ENCODE assay signal across 13 cellular contexts in genomic region chr1:52550447-52550846, GRCh38. TPM values are rescaled to one million over a fixed set of nuclear protein-coding genes. Genes with fewer than 3 reads are reported as not detected.
DNase-seq lines count a peak whose midpoint lies in the region; ATAC-seq and TF ChIP-seq lines count a peak whose summit lies in the region.
"Had no signal": no experiment of that assay in that cellular context is flagged by ENCODE, and none has a peak within 500 bp of the region (broad histone marks: within the 10 kb centered on the region; RNA-seq: fewer than 3 reads in every experiment).

No MANE protein-coding gene starts in this region.

- peak overlapping the region; percentile 51 for H3K27ac Mint-ChIP-seq in CD4-positive, alpha-beta T cell
- H3K27ac Mint-ChIP-seq in activated naive CD8-positive, alpha-beta T cell treated with anti-CD3 and anti-CD28 coated beads for 36 hours, result peak overlapping the region; percentile 18
- H3K27ac Mint-ChIP-seq in nephron, result no peak overlapping the region

- no peak for TF ChIP-seq CTCF in CD4-positive, alpha-beta T cell (IDR thresholded peaks at IDR 0.05)
- TF ChIP-seq CTCF in HEK293 (tag by site-specific recombination; IDR thresholded peaks at IDR 0.05), result no peak
- TF ChIP-seq CTCF in nephron (IDR thresholded peaks at IDR 0.05; ENCODE audit: unreplicated experiment in 3 of 3), result no peak
- no peak for TF ChIP-seq CTCF in BE2C (IDR thresholded peaks at IDR 0.05; ENCODE audit: low read depth, low read length)

- peaks cover 2% of the 10 kb centered on the region for H3K9me3 Mint-ChIP-seq in CD4-positive, alpha-beta T cell
- H3K9me3 Mint-ChIP-seq in activated naive CD8-positive, alpha-beta T cell treated with anti-CD3 and anti-CD28 coated beads for 36 hours, result peaks cover 3% of the 10 kb centered on the region
- H3K9me3 Mint-ChIP-seq in nephron, result peaks cover 6% of the 10 kb centered on the region

- H3K36me3 Mint-ChIP-seq in CD4-positive, alpha-beta T cell (ENCODE audit: low read depth), result peaks cover 31% of the 10 kb centered on the region
- peaks cover 14% of the 10 kb centered on the region for H3K36me3 Mint-ChIP-seq in activated naive CD8-positive, alpha-beta T cell treated with anti-CD3 and anti-CD28 coated beads for 36 hours
- H3K36me3 Mint-ChIP-seq in nephron (ENCODE audit: low read depth), result peaks cover 17% of the 10 kb centered on the region

- CTCF ChIA-PET in CD4-positive, alpha-beta T cell (lab: Charles Lee), result interaction anchor here (0.8 to 1.7 kb wide), 5 partner anchors 9 to 136 kb away, joined by 3 to 5 read pairs (median 3); no protein-coding TSS in a partner anchor
- CTCF ChIA-PET in HEK293 (lab: Yijun Ruan, JAX), result no interaction called here

- H3K4me3 ChIP-seq in HEK293 (ENCODE audit: low read depth, low read length) (no peak overlapping the region), BE2C (ENCODE audit: low read depth, low read length) (no peak overlapping the region)
- H3K4me3 ChIP-seq: MG63 had no signal

- peaks cover 58% of the 10 kb centered on the region for H3K4me1 Mint-ChIP-seq in CD4-positive, alpha-beta T cell (ENCODE audit: low read depth)
- peaks cover 44% of the 10 kb centered on the region for H3K4me1 Mint-ChIP-seq in activated naive CD8-positive, alpha-beta T cell treated with anti-CD3 and anti-CD28 coated beads for 36 hours
- peaks cover 33% of the 10 kb centered on the region for H3K4me1 Mint-ChIP-seq in nephron

- H3K4me1 ChIP-seq in HEK293 (ENCODE audit: control insufficient read depth, insufficient read depth, low read length), result peaks cover 18% of the 10 kb centered on the region
- H3K4me1 ChIP-seq in BE2C, result no peaks in the 10 kb centered on the region

- no peaks in the 10 kb centered on the region for H3K27me3 Mint-ChIP-seq in CD4-positive, alpha-beta T cell
- H3K27me3 Mint-ChIP-seq in activated naive CD8-positive, alpha-beta T cell treated with anti-CD3 and anti-CD28 coated beads for 36 hours, result no peaks in the 10 kb centered on the region
- no peaks in the 10 kb centered on the region for H3K27me3 Mint-ChIP-seq in nephron (ENCODE audit: low read depth)

- POLR2A ChIA-PET in CD4-positive, alpha-beta T cell (lab: Charles Lee), result interaction anchor here (1.1 to 2.2 kb wide), 4 partner anchors 51 to 185 kb away, joined by 3 to 11 read pairs (median 4); partner anchors contain the start of genes CC2D1B, ORC1, PRPF38A and SHISAL2A
- POLR2A ChIA-PET in HEK293 (lab: Yijun Ruan, JAX), result interaction anchor here (1.1 kb wide), 1 partner anchor 112 kb away, joined by 3 read pairs; no protein-coding TSS in a partner anchor

- H3K4me3 Mint-ChIP-seq in CD4-positive, alpha-beta T cell, result peak overlapping the region; percentile 79
- H3K4me3 Mint-ChIP-seq in activated naive CD8-positive, alpha-beta T cell treated with anti-CD3 and anti-CD28 coated beads for 36 hours, result peak overlapping the region; percentile 48
- peak overlapping the region; percentile 41 to 56 (median 48) for H3K4me3 Mint-ChIP-seq in nephron

- H3K36me3 ChIP-seq in HEK293 (ENCODE audit: control insufficient read depth in 2 of 2, insufficient read depth in 1 of 2, low read length in 2 of 2) (peaks cover 0 to 4% of the 10 kb centered on the region in 2 experiments; a peak in 2 of 3 replicates), BE2C (no peaks in the 10 kb centered on the region)
- H3K36me3 ChIP-seq: MG63, sigmoid colon had no signal

- no peak for ATAC-seq in CD4-positive, alpha-beta T cell (ENCODE audit: poor library complexity)
- ATAC-seq in HG02870 (IDR thresholded peaks at IDR 0.05; ENCODE audit: unreplicated experiment), result no peak

- intact Hi-C loops in CD4-positive, alpha-beta T cell (cut with DNase I, micrococcal nuclease), result loop anchor here (5.0 kb wide), 4 partner anchors 33 to 183 kb away; partner anchors contain the start of gene CC2D1B (in 1 of the 2)

- DNase-seq in CD4-positive, alpha-beta T cell, result peak in 1 of 10 experiments; percentile 14
- no peak for DNase-seq in activated naive CD8-positive, alpha-beta T cell treated with anti-CD3 and anti-CD28 coated beads for 36 hours
- no peak for DNase-seq in BE2C
- DNase-seq in NCI-H2081 treated with DMSO at 0.1 percent for 48 hours (lab: John Stamatoyannopoulos, UW), result no peak
- no peak for DNase-seq in mucosa of gallbladder (ENCODE audit: low spot score)
- DNase-seq: activated effector memory CD4-positive, alpha-beta T cell treated with Interleukin-2 at 50 U/mL for 16 hours; MG63; NCI-H345; sigmoid colon had no signal

- H3K27ac ChIP-seq in CD4-positive, alpha-beta T cell (ENCODE audit: low read depth, low read length), result no peak overlapping the region
- no peak overlapping the region for H3K27ac ChIP-seq in HEK293 (ENCODE audit: extremely low read depth, low read depth, low read length)
- H3K27ac ChIP-seq: RWPE1 had no signal

- H3K9me3 ChIP-seq in CD4-positive, alpha-beta T cell (ENCODE audit: control insufficient read depth, low read length), result no peaks in the 10 kb centered on the region
- H3K9me3 ChIP-seq in HEK293 (ENCODE audit: control insufficient read depth, insufficient read depth, low read depth, low read length), result no peaks in the 10 kb centered on the region
- H3K9me3 ChIP-seq in BE2C, result no peaks in the 10 kb centered on the region
- H3K9me3 ChIP-seq: MG63, sigmoid colon had no signal

- no peaks in the 10 kb centered on the region for H3K27me3 ChIP-seq in CD4-positive, alpha-beta T cell (ENCODE audit: control insufficient read depth, insufficient read depth, low read length)
- H3K27me3 ChIP-seq in BE2C, result no peaks in the 10 kb centered on the region
- H3K27me3 ChIP-seq: MG63, sigmoid colon had no signal

TF ChIP-seq in HEK293, 187 proteins besides CTCF, POLR2A, EP300 and RAD21:
- 0 out of 2 replicates have a peak, but pooled peaks have one; percentile 19 for TF ChIP-seq SCRT2 (tag by site-specific recombination; IDR thresholded peaks at IDR 0.05)
- TF ChIP-seq ZNF121 (tag by site-specific recombination; IDR thresholded peaks at IDR 0.05), result peak; percentile 61; the same call in 1 of the 2 replicates
- TF ChIP-seq ZFHX2 (tag by site-specific recombination; conservative IDR thresholded peaks at IDR 0.05), result peak; percentile 73
- no peak for TF ChIP-seq ZNF654 (tag by site-specific recombination; IDR thresholded peaks at IDR 0.05; ENCODE audit: low read depth)
- no peak for TF ChIP-seq ZNF175 (tag by site-specific recombination; IDR thresholded peaks at IDR 0.05)
- peak; percentile 67 for TF ChIP-seq EGR2 (tag by site-specific recombination; IDR thresholded peaks at IDR 0.05; ENCODE audit: low read depth)
TF ChIP-seq in HEK293: peak in this region for 4.

RNA-seq across cellular contexts. Expression of gene TUT4, which starts 2.4 kb away (rescaled TPM):
- 100 to 1,000 TPM; 141 to 147 TPM for total RNA-seq in CD4-positive, alpha-beta T cell
- total RNA-seq in activated naive CD8-positive, alpha-beta T cell treated with anti-CD3 and anti-CD28 coated beads for 36 hours, result 10 to 100 TPM; 56.7 to 58.2 TPM
- polyA plus RNA-seq in BE2C (2012; ENCODE audit: insufficient read depth, insufficient read length, low read depth), result 22.7 TPM
- total RNA-seq in mucosa of gallbladder, result 40.3 TPM

RNA-seq across cellular contexts. Expression of gene GPX7, which starts 51.7 kb away (rescaled TPM):
- total RNA-seq in CD4-positive, alpha-beta T cell, result 10 to 100 TPM; 11.7 to 12.5 TPM
- total RNA-seq in activated naive CD8-positive, alpha-beta T cell treated with anti-CD3 and anti-CD28 coated beads for 36 hours, result 10 to 100 TPM; 29.4 to 31.1 TPM
- polyA plus RNA-seq in BE2C (2012; ENCODE audit: insufficient read depth, insufficient read length, low read depth), result 42.7 TPM
- total RNA-seq in mucosa of gallbladder, result 8.6 TPM

Comparison
In these comparisons a context has a peak if more than half of its experiments do, and no peak if none do; other contexts are left out.
1. H3K27ac Mint-ChIP-seq: peak in CD4-positive, alpha-beta T cell (single experiment) and activated naive CD8-positive, alpha-beta T cell treated with anti-CD3 and anti-CD28 coated beads for 36 hours (single experiment); none in nephron (0 of 3).
2. Peak in every context shown above with its lines, with median percentiles within 50 percentile points of each other: H3K4me3 Mint-ChIP-seq.